11 cellular contexts compared by ENCODE assay signal in genomic region chr2:227313310-227313709, GRCh38.
"Had no signal": no experiment of that assay in that cellular context is flagged by ENCODE, and none has a peak within 500 bp of the region (broad histone marks: within the 10 kb centered on the region; RNA-seq: fewer than 3 reads in every experiment).

No MANE protein-coding gene starts in this region.

- H3K27ac ChIP-seq: GM23248 had no signal

- H3K36me3 ChIP-seq: HAP-1 had no signal

- H3K9me3 Mint-ChIP-seq: HFFc6 had no signal

- FAIRE-seq: H1, H54 had no signal

- H3K4me3 Mint-ChIP-seq: GM23338, H9, HFFc6 had no signal

- DNase-seq: GM23248, GOT3, H7, H9, HCEC 1CT, HFFc6 had no signal

- H3K4me2 ChIP-seq: GM23338 had no signal

- ATAC-seq: GM23338, HCT116 had no signal

- H3K27ac Mint-ChIP-seq: GM23338, HFFc6 had no signal

- H3K9ac ChIP-seq: GM23248 had no signal

- H3K4me3 ChIP-seq: GM23248, GM23338, HAP-1 had no signal

- H3K9me3 ChIP-seq: HAP-1 had no signal

- H2AFZ ChIP-seq: GM23248, GM23338 had no signal
